17 cellular contexts compared by ENCODE assay signal in the genomic region with DNA sequence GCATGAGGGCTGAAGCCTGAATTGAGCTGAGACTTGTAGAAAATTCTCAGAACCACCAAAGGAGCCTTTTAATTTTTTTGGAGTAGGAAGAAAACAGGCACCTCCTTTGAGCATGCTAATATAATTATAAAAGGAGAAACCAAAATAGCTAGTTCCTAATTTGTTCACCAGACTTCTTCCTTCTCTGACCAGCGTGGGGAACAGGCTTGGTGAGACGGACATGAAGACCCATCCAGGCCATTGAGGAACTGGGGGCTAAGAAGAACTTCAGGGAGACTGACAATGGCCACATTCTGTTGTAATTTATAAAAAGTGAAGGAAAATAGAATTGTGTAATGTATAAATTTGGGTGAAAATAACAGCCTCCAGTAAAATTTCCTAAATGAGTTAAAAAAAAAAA.
"Had no signal": no experiment of that assay in that cellular context is flagged by ENCODE, and none has a peak within 500 bp of the region (broad histone marks: within the 10 kb centered on the region; RNA-seq: fewer than 3 reads in every experiment).

No MANE protein-coding gene starts in this region.

- DNase-seq: activated CD4-positive, alpha-beta T cell treated with anti-CD3 and anti-CD28 coated beads for 36 hours; activated CD4-positive, alpha-beta T cell treated with anti-CD3 and anti-CD28 coated beads, Interleukin-2, amount 50 U/mL, for 48 hours; activated naive CD4-positive, alpha-beta T cell treated with anti-CD3 and anti-CD28 coated beads, Interleukin-2, amount 50 U/mL, for 16 hours; dorsolateral prefrontal cortex; immature natural killer cell; kidney glomerular epithelial cell; left ventricle myocardium superior; mucosa of descending colon; naive B cell; sigmoid colon; stimulated activated CD4-positive, alpha-beta T cell treated with anti-CD3 and anti-CD28 coated beads, Interleukin-4, amount 100 ng/mL, for 4 hours; SW 1271; thyroid gland had no signal

- H3K27ac Mint-ChIP-seq: stimulated activated memory B cell treated with anti-CD40 and anti-IgM and Interleukin-4, amounts not matched to agents 10 μg/mL and 1 μg/mL and 100 μg/mL, for 72 hours had no signal

- H3K36me3 ChIP-seq: cardiac muscle cell, neutrophil, sigmoid colon, thyroid gland had no signal

- ATAC-seq: activated CD4-positive, alpha-beta T cell treated with anti-CD3 and anti-CD28 coated beads for 36 hours; left ventricle myocardium superior; mucosa of descending colon; stimulated activated memory B cell treated with anti-CD40 and anti-IgM and Interleukin-4, amounts not matched to agents 10 μg/mL and 1 μg/mL and 100 μg/mL, for 72 hours had no signal

- H3K9me3 Mint-ChIP-seq: immature natural killer cell; naive B cell; stimulated activated memory B cell treated with anti-CD40 and anti-IgM and Interleukin-4, amounts not matched to agents 10 μg/mL and 1 μg/mL and 100 μg/mL, for 72 hours had no signal

- H3K27me3 ChIP-seq: cardiac muscle cell, dorsolateral prefrontal cortex, neutrophil, sigmoid colon, thyroid gland had no signal

- H3K36me3 Mint-ChIP-seq: stimulated activated memory B cell treated with anti-CD40 and anti-IgM and Interleukin-4, amounts not matched to agents 10 μg/mL and 1 μg/mL and 100 μg/mL, for 72 hours had no signal

- H3K4me3 ChIP-seq: cardiac muscle cell, dorsolateral prefrontal cortex, mucosa of descending colon, sigmoid colon, thyroid gland had no signal

- H3K4me1 ChIP-seq: parathyroid adenoma had no signal

- H3K4me3 Mint-ChIP-seq: activated CD4-positive, alpha-beta T cell treated with anti-CD3 and anti-CD28 coated beads for 36 hours; immature natural killer cell; naive B cell; stimulated activated memory B cell treated with anti-CD40 and anti-IgM and Interleukin-4, amounts not matched to agents 10 μg/mL and 1 μg/mL and 100 μg/mL, for 72 hours had no signal

- H3K27ac ChIP-seq: cardiac muscle cell, neutrophil, parathyroid adenoma, sigmoid colon, thyroid gland had no signal

- H3K9me3 ChIP-seq: mucosa of descending colon, neutrophil, sigmoid colon, thyroid gland had no signal
